Comparison of ENCODE assay signal across 1 cellular context in the genomic region with DNA sequence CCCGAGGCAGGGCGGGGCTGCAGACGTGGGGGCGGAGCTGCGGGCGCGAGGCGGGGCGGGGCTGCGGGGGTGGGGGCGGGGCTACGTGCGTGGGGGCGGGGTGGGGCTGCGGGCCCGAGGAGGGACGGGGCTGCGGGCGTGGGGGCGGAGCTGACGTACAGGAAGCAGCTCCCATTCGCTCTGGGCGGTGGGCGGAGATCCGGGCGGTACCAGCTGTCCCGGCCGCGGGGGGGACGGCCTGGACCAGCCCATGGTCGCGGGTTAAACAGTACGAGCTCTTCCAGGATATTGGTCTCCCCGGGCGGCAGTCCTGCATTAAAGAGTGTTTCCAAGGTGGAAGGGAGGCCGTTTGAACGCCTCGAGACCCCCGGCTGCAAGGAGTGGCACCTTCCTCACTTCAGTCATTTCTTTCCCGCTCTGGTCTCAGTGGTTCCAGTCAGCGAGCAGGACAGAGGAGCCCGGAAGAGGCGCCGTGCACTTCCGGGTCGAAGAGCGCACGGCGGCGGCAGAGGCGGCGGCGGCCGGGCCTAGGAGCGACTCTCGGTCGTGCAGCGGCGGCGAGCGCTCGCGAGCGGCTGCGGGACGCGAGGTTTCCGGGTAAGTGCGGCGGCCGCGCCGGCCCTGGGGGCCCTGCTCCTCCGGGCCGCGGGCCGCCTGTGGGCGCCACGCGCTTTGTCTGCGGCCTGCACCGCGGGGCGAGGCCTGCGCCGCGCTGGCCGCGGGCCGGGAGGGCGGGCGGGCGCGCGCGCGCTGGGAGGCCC.
TF ChIP-seq lines count a peak whose summit lies in the region.

A gene with protein sequence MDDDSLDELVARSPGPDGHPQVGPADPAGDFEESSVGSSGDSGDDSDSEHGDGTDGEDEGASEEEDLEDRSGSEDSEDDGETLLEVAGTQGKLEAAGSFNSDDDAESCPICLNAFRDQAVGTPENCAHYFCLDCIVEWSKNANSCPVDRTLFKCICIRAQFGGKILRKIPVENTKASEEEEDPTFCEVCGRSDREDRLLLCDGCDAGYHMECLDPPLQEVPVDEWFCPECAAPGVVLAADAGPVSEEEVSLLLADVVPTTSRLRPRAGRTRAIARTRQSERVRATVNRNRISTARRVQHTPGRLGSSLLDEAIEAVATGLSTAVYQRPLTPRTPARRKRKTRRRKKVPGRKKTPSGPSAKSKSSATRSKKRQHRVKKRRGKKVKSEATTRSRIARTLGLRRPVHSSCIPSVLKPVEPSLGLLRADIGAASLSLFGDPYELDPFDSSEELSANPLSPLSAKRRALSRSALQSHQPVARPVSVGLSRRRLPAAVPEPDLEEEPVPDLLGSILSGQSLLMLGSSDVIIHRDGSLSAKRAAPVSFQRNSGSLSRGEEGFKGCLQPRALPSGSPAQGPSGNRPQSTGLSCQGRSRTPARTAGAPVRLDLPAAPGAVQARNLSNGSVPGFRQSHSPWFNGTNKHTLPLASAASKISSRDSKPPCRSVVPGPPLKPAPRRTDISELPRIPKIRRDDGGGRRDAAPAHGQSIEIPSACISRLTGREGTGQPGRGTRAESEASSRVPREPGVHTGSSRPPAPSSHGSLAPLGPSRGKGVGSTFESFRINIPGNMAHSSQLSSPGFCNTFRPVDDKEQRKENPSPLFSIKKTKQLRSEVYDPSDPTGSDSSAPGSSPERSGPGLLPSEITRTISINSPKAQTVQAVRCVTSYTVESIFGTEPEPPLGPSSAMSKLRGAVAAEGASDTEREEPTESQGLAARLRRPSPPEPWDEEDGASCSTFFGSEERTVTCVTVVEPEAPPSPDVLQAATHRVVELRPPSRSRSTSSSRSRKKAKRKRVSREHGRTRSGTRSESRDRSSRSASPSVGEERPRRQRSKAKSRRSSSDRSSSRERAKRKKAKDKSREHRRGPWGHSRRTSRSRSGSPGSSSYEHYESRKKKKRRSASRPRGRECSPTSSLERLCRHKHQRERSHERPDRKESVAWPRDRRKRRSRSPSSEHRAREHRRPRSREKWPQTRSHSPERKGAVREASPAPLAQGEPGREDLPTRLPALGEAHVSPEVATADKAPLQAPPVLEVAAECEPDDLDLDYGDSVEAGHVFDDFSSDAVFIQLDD (N-terminal part only) (plus strand): TSS at position 475 of the 761 bp plus-strand sequence. CDS start 5,043 bp downstream, outside the sequence.

TF ChIP-seq in K562, 482 proteins besides CTCF, POLR2A, EP300 and RAD21 (continued from another document and continues in another):
- TF ChIP-seq PURB (CRISPR knock-in tag; IDR thresholded peaks at IDR 0.05; ENCODE audit: low read depth) (no peak), IFI16 (CRISPR knock-in tag; IDR thresholded peaks at IDR 0.05) (no peak), HDAC3 (IDR thresholded peaks at IDR 0.05; ENCODE audit: borderline replicate concordance, partially characterized antibody) (no peak), NONO (IDR thresholded peaks at IDR 0.05; ENCODE audit: low read depth in 2 of 2, low read length in 1 of 2) (peak in 1 of 2 experiments; percentile 99; a peak in 2 of 4 replicates), GTF2A2 (tag; IDR thresholded peaks at IDR 0.05) (0 out of 2 replicates have a peak, but pooled peaks have one; percentile 31), TAF7 (tag; IDR thresholded peaks at IDR 0.05) (peak; percentile 99), ELF1 (tag; IDR thresholded peaks at IDR 0.05) (peak; percentile 99), BHLHE40 (IDR thresholded peaks at IDR 0.05; ENCODE audit: low read length) (peak; percentile 95), RB1 (IDR thresholded peaks at IDR 0.05; ENCODE audit: low read depth) (peak; percentile 99), SUPT5H (IDR thresholded peaks at IDR 0.05) (peak; percentile 68), CTBP1 (IDR thresholded peaks at IDR 0.05; ENCODE audit: borderline replicate concordance) (peak; percentile 66), RCOR1 (IDR thresholded peaks at IDR 0.05; ENCODE audit: borderline replicate concordance in 1 of 2, low read depth in 2 of 2, low read length in 2 of 2) (0 out of 4 replicates have a peak, but pooled peaks of 1 of the 2 experiments have one; percentile 25), ATF1 (CRISPR knock-in tag; IDR thresholded peaks at IDR 0.05) (no peak), ATF1 (tag; IDR thresholded peaks at IDR 0.05) (peak; percentile 53; the same call in 1 of the 2 replicates), HDGF (IDR thresholded peaks at IDR 0.05) (no peak), NFIX (CRISPR knock-in tag; IDR thresholded peaks at IDR 0.05; ENCODE audit: low read depth) (no peak), ZNF699 (CRISPR knock-in tag; IDR thresholded peaks at IDR 0.05; ENCODE audit: insufficient replicate concordance) (no peak), MAFF (IDR thresholded peaks at IDR 0.05; ENCODE audit: low read length) (peak; percentile 73; the same call in 1 of the 2 replicates), FOXP1 (CRISPR knock-in tag; IDR thresholded peaks at IDR 0.05) (peak; percentile 60; the same call in 1 of the 2 replicates), NUFIP1 (IDR thresholded peaks at IDR 0.05; ENCODE audit: partially characterized antibody) (peak; percentile 93), JUND (IDR thresholded peaks at IDR 0.05; ENCODE audit: borderline replicate concordance, low read depth, low read length) (peak; percentile 99), JUND (tag; IDR thresholded peaks at IDR 0.05; ENCODE audit: borderline replicate concordance, low read depth, low read length) (no peak; the same call in 2 of the 3 replicates), POLR2B (IDR thresholded peaks at IDR 0.05; ENCODE audit: low read depth, partially characterized antibody) (peak; percentile 28), HOXB6 (CRISPR knock-in tag; IDR thresholded peaks at IDR 0.05; ENCODE audit: borderline replicate concordance) (0 out of 2 replicates have a peak, but pooled peaks have one; percentile 26), SIRT6 (IDR thresholded peaks at IDR 0.05; ENCODE audit: low read depth, low read length) (no peak), CEBPB (tag; IDR thresholded peaks at IDR 0.05) (no peak), THRAP3 (IDR thresholded peaks at IDR 0.05; ENCODE audit: borderline replicate concordance) (no peak), C11orf30 (IDR thresholded peaks at IDR 0.05; ENCODE audit: low read depth) (peak; percentile 84), RBBP5 (IDR thresholded peaks at IDR 0.05; ENCODE audit: borderline replicate concordance, insufficient read depth, low read length, poor library complexity, severe bottlenecking) (peak; percentile 65), DACH1 (IDR thresholded peaks at IDR 0.05; ENCODE audit: partially characterized antibody) (peak; percentile 48), ETV1 (tag; conservative IDR thresholded peaks at IDR 0.05; ENCODE audit: low read depth) (peak; percentile 51; the same call in 1 of the 2 replicates), ASH1L (IDR thresholded peaks at IDR 0.05; ENCODE audit: borderline replicate concordance, low read depth, partially characterized antibody) (peak; percentile 86), TARDBP (IDR thresholded peaks at IDR 0.05) (no peak), KLF10 (CRISPR knock-in tag; IDR thresholded peaks at IDR 0.05) (no peak), RBFOX2 (IDR thresholded peaks at IDR 0.05; ENCODE audit: low read depth, low read length) (peak; percentile 91), TEAD4 (IDR thresholded peaks at IDR 0.05; ENCODE audit: low read length) (peak; percentile 19; the same call in 1 of the 2 replicates), TEAD4 (CRISPR knock-in tag; IDR thresholded peaks at IDR 0.05; ENCODE audit: borderline replicate concordance) (no peak), SMARCA4 (IDR thresholded peaks at IDR 0.05) (no peak), YY1 (IDR thresholded peaks at IDR 0.05; ENCODE audit: borderline replicate concordance in 1 of 3, control insufficient read depth in 1 of 3, extremely low read depth in 1 of 3, insufficient read depth in 3 of 3, insufficient read length in 1 of 3, insufficient replicate concordance in 2 of 3, low read depth in 1 of 3, low read length in 2 of 3) (peak in 2 of 3 experiments; percentile 36 to 51), SMARCC2 (IDR thresholded peaks at IDR 0.05; ENCODE audit: low read depth) (no peak), ZNF3 (CRISPR knock-in tag; IDR thresholded peaks at IDR 0.05) (no peak), TAF9B (IDR thresholded peaks at IDR 0.05; ENCODE audit: partially characterized antibody) (peak; percentile 96), CREM (IDR thresholded peaks at IDR 0.05; ENCODE audit: low read depth) (peak; percentile 59)
- TF ChIP-seq, protein P1, sequence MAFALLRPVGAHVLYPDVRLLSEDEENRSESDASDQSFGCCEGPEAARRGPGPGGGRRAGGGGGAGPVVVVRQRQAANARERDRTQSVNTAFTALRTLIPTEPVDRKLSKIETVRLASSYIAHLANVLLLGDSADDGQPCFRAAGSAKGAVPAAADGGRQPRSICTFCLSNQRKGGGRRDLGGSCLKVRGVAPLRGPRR (CRISPR knock-in tag; IDR thresholded peaks at IDR 0.05) = no peak
- TF ChIP-seq, protein P2, sequence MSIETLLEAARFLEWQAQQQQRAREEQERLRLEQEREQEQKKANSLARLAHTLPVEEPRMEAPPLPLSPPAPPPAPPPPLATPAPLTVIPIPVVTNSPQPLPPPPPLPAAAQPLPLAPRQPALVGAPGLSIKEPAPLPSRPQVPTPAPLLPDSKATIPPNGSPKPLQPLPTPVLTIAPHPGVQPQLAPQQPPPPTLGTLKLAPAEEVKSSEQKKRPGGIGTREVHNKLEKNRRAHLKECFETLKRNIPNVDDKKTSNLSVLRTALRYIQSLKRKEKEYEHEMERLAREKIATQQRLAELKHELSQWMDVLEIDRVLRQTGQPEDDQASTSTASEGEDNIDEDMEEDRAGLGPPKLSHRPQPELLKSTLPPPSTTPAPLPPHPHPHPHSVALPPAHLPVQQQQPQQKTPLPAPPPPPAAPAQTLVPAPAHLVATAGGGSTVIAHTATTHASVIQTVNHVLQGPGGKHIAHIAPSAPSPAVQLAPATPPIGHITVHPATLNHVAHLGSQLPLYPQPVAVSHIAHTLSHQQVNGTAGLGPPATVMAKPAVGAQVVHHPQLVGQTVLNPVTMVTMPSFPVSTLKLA (conservative IDR thresholded peaks at IDR 0.05) = peak; percentile 75 to 83
- TF ChIP-seq, protein P3, sequence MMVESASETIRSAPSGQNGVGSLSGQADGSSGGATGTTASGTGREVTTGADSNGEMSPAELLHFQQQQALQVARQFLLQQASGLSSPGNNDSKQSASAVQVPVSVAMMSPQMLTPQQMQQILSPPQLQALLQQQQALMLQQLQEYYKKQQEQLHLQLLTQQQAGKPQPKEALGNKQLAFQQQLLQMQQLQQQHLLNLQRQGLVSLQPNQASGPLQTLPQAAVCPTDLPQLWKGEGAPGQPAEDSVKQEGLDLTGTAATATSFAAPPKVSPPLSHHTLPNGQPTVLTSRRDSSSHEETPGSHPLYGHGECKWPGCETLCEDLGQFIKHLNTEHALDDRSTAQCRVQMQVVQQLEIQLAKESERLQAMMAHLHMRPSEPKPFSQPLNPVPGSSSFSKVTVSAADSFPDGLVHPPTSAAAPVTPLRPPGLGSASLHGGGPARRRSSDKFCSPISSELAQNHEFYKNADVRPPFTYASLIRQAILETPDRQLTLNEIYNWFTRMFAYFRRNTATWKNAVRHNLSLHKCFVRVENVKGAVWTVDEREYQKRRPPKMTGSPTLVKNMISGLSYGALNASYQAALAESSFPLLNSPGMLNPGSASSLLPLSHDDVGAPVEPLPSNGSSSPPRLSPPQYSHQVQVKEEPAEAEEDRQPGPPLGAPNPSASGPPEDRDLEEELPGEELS (CRISPR knock-in tag; IDR thresholded peaks at IDR 0.05; ENCODE audit: borderline replicate concordance) = no peak
- TF ChIP-seq, protein P4, sequence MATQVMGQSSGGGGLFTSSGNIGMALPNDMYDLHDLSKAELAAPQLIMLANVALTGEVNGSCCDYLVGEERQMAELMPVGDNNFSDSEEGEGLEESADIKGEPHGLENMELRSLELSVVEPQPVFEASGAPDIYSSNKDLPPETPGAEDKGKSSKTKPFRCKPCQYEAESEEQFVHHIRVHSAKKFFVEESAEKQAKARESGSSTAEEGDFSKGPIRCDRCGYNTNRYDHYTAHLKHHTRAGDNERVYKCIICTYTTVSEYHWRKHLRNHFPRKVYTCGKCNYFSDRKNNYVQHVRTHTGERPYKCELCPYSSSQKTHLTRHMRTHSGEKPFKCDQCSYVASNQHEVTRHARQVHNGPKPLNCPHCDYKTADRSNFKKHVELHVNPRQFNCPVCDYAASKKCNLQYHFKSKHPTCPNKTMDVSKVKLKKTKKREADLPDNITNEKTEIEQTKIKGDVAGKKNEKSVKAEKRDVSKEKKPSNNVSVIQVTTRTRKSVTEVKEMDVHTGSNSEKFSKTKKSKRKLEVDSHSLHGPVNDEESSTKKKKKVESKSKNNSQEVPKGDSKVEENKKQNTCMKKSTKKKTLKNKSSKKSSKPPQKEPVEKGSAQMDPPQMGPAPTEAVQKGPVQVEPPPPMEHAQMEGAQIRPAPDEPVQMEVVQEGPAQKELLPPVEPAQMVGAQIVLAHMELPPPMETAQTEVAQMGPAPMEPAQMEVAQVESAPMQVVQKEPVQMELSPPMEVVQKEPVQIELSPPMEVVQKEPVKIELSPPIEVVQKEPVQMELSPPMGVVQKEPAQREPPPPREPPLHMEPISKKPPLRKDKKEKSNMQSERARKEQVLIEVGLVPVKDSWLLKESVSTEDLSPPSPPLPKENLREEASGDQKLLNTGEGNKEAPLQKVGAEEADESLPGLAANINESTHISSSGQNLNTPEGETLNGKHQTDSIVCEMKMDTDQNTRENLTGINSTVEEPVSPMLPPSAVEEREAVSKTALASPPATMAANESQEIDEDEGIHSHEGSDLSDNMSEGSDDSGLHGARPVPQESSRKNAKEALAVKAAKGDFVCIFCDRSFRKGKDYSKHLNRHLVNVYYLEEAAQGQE (CRISPR knock-in tag; IDR thresholded peaks at IDR 0.05; ENCODE audit: low read depth) = peak; percentile 73; the same call in 1 of the 2 replicates
- TF ChIP-seq, protein P5, sequence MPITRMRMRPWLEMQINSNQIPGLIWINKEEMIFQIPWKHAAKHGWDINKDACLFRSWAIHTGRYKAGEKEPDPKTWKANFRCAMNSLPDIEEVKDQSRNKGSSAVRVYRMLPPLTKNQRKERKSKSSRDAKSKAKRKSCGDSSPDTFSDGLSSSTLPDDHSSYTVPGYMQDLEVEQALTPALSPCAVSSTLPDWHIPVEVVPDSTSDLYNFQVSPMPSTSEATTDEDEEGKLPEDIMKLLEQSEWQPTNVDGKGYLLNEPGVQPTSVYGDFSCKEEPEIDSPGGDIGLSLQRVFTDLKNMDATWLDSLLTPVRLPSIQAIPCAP (CRISPR knock-in tag; IDR thresholded peaks at IDR 0.05; ENCODE audit: borderline replicate concordance) = no peak
- TF ChIP-seq, protein P6, sequence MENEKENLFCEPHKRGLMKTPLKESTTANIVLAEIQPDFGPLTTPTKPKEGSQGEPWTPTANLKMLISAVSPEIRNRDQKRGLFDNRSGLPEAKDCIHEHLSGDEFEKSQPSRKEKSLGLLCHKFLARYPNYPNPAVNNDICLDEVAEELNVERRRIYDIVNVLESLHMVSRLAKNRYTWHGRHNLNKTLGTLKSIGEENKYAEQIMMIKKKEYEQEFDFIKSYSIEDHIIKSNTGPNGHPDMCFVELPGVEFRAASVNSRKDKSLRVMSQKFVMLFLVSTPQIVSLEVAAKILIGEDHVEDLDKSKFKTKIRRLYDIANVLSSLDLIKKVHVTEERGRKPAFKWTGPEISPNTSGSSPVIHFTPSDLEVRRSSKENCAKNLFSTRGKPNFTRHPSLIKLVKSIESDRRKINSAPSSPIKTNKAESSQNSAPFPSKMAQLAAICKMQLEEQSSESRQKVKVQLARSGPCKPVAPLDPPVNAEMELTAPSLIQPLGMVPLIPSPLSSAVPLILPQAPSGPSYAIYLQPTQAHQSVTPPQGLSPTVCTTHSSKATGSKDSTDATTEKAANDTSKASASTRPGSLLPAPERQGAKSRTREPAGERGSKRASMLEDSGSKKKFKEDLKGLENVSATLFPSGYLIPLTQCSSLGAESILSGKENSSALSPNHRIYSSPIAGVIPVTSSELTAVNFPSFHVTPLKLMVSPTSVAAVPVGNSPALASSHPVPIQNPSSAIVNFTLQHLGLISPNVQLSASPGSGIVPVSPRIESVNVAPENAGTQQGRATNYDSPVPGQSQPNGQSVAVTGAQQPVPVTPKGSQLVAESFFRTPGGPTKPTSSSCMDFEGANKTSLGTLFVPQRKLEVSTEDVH (IDR thresholded peaks at IDR 0.05; ENCODE audit: low read depth, partially characterized antibody) = peak; percentile 94
